Comparison of ENCODE assay signal across 10 cellular contexts in genomic region chr5:83608122-83608521, GRCh38.
DNase-seq lines count a peak whose midpoint lies in the region; ATAC-seq and TF ChIP-seq lines count a peak whose summit lies in the region.
"Had no signal": no experiment of that assay in that cellular context is flagged by ENCODE, and none has a peak within 500 bp of the region (broad histone marks: within the 10 kb centered on the region; RNA-seq: fewer than 3 reads in every experiment).

No MANE protein-coding gene starts in this region.

- no peaks in the 10 kb centered on the region for H3K9me2 ChIP-seq in DOHH2 (replicated peaks; ENCODE audit: control insufficient read depth, low read length)

- no peaks in the 10 kb centered on the region for H3K79me2 ChIP-seq in DOHH2 (ENCODE audit: control insufficient read depth, low read length)
- H3K79me2 ChIP-seq: parathyroid adenoma had no signal

- POLR2A ChIA-PET in HEK293T (lab: Yijun Ruan, JAX) = interaction anchor here (0.7 kb wide), 1 partner anchor 80 kb away, joined by 3 read pairs; no protein-coding TSS in a partner anchor

- H3K4me2 ChIP-seq in DOHH2 (ENCODE audit: low read length) = no peak overlapping the region

- H3K4me3 ChIP-seq in DOHH2 (ENCODE audit: low read length) (no peak overlapping the region), brain microvascular endothelial cell (ENCODE audit: low read depth, low read length) (no peak overlapping the region)
- H3K4me3 ChIP-seq: SK-N-MC had no signal

- TF ChIP-seq CTCF in DOHH2 (IDR thresholded peaks at IDR 0.05; ENCODE audit: low read depth, low read length, poor library complexity, severe bottlenecking) (peak; percentile 39), brain microvascular endothelial cell (IDR thresholded peaks at IDR 0.05; ENCODE audit: low read depth, low read length, missing control alignments) (peak; percentile 84)

- H3K27me3 ChIP-seq in DOHH2 (ENCODE audit: control insufficient read depth, low read length) (no peaks in the 10 kb centered on the region), brain microvascular endothelial cell (replicated peaks) (no peaks in the 10 kb centered on the region)

- no peaks in the 10 kb centered on the region for H3K9me3 ChIP-seq in DOHH2 (ENCODE audit: control insufficient read depth, insufficient read depth, low read length)

- ATAC-seq in GM19455 (IDR thresholded peaks at IDR 0.05; ENCODE audit: unreplicated experiment) = no peak

- in situ Hi-C loops in brain microvascular endothelial cell (cut with HindIII; ENCODE audit: low pct_ligation_motif_present, low sequenced_read_pairs) = no loop called here

- DNase-seq in HEK293T (ENCODE audit: extremely low spot score) (peak; percentile 65), NCI-H524 (lab: John Stamatoyannopoulos, UW) (peak; percentile 32 to 48), brain microvascular endothelial cell (peak; percentile 50), kidney tubule cell (ENCODE audit: low spot score) (peak; percentile 52)
- DNase-seq in activated effector memory CD4-positive, alpha-beta T cell treated with anti-CD3 and anti-CD28 coated beads, Interleukin-2, amount 50 U/mL, for 16 hours = no peak
- DNase-seq in activated effector memory CD4-positive, alpha-beta T cell treated with Interleukin-2 at 50 U/mL for 16 hours = no peak

- no peaks in the 10 kb centered on the region for H3K36me3 ChIP-seq in DOHH2 (ENCODE audit: control insufficient read depth, low read length)
- H3K36me3 ChIP-seq in brain microvascular endothelial cell (replicated peaks) = no peaks in the 10 kb centered on the region

- H3K27ac ChIP-seq in DOHH2 (ENCODE audit: low read depth, low read length) = no peak overlapping the region
- H3K27ac ChIP-seq in brain microvascular endothelial cell = no peak overlapping the region
- H3K27ac ChIP-seq: parathyroid adenoma, SK-N-MC had no signal

- H3K4me1 ChIP-seq in DOHH2 (ENCODE audit: control insufficient read depth, low read length) = no peaks in the 10 kb centered on the region
- H3K4me1 ChIP-seq: parathyroid adenoma had no signal

- CTCF ChIA-PET in HEK293T (lab: Yijun Ruan, JAX) = interaction anchor here (0.8 to 1.7 kb wide), 5 partner anchors 8 to 104 kb away, joined by 3 to 10 read pairs (median 5); no protein-coding TSS in a partner anchor

- H4K20me1 ChIP-seq in DOHH2 (ENCODE audit: control insufficient read depth, insufficient read depth, low read depth, low read length) = no peaks in the 10 kb centered on the region

- no peaks in the 10 kb centered on the region for H3F3A ChIP-seq in DOHH2 (ENCODE audit: control insufficient read depth, insufficient read depth)

TF ChIP-seq in HEK293T, 16 proteins besides CTCF, POLR2A, EP300 and RAD21:
- TF ChIP-seq BHLHE40 (IDR thresholded peaks at IDR 0.05; ENCODE audit: borderline replicate concordance) (no peak), HDGF (IDR thresholded peaks at IDR 0.05; ENCODE audit: borderline replicate concordance) (no peak), CTBP1 (IDR thresholded peaks at IDR 0.05; ENCODE audit: borderline replicate concordance) (no peak), ARNT (IDR thresholded peaks at IDR 0.05) (no peak), SUZ12 (IDR thresholded peaks at IDR 0.05) (no peak), TARDBP (IDR thresholded peaks at IDR 0.05) (no peak), SP1 (IDR thresholded peaks at IDR 0.05) (no peak), FOXA1 (IDR thresholded peaks at IDR 0.05) (no peak), ELF4 (IDR thresholded peaks at IDR 0.05) (no peak), FOXK2 (IDR thresholded peaks at IDR 0.05) (no peak), NFRKB (IDR thresholded peaks at IDR 0.05) (no peak)

Comparison
In these comparisons a context has a peak if more than half of its experiments do, and no peak if none do; other contexts are left out.
1. DNase-seq: peak in HEK293T (single experiment), NCI-H524 (2 of 2), brain microvascular endothelial cell (single experiment) and kidney tubule cell (single experiment); none in activated effector memory CD4-positive, alpha-beta T cell treated with anti-CD3 and anti-CD28 coated beads, Interleukin-2, amount 50 U/mL, for 16 hours (single experiment) and activated effector memory CD4-positive, alpha-beta T cell treated with Interleukin-2 at 50 U/mL for 16 hours (single experiment).